ENCODE assay signal across 8 cellular contexts in genomic region chr9:124040186-124040920, GRCh38. TPM values are rescaled to one million over a fixed set of nuclear protein-coding genes. Genes with fewer than 3 reads are reported as not detected.
DNase-seq lines count a peak whose midpoint lies in the region; ATAC-seq and TF ChIP-seq lines count a peak whose summit lies in the region.

No MANE protein-coding gene starts in this region.

- TF ChIP-seq CTCF in psoas muscle (IDR thresholded peaks at IDR 0.05), result no peak

- H3K9ac ChIP-seq in NT2/D1 (ENCODE audit: insufficient read length, low read depth), result peak overlapping the region; percentile 77

- H3K27ac ChIP-seq in psoas muscle, result no peak overlapping the region

- H3K4me1 ChIP-seq in NT2/D1 (ENCODE audit: insufficient read depth, insufficient read length) (peaks cover 17% of the 10 kb centered on the region), psoas muscle (peaks cover 2% of the 10 kb centered on the region)

- H3K36me3 ChIP-seq in NT2/D1 (ENCODE audit: insufficient read depth, insufficient read length, low read length) (no peaks in the 10 kb centered on the region), psoas muscle (ENCODE audit: insufficient read depth in 1 of 2, low read depth in 1 of 2) (no peaks in the 10 kb centered on the region)

- DNase-seq in GM03348 (ENCODE audit: low spot score) (peak; percentile 61), NT2/D1 (ENCODE audit: low read depth, low spot score) (no peak), fibroblast of peridontal ligament (ENCODE audit: extremely low read depth) (peak; percentile 46), psoas muscle (no peak), D341Med (ENCODE audit: low spot score) (no peak), LoVo (ENCODE audit: low spot score) (no peak), NAMALWA (ENCODE audit: low spot score) (no peak)

- ATAC-seq in psoas muscle, result peak in 2 of 4 donors; percentile 18 to 23
- ATAC-seq in GM19463 (IDR thresholded peaks at IDR 0.05; ENCODE audit: unreplicated experiment), result no peak

- peak overlapping the region; percentile 55 for H3K4me3 ChIP-seq in NT2/D1 (ENCODE audit: insufficient read length, low read depth)
- H3K4me3 ChIP-seq in psoas muscle, result peak overlapping the region; percentile 56

- intact Hi-C loops in psoas muscle (cut with DNase I), result loop anchor here (2.0 to 10.0 kb wide), 5 partner anchors 246 to 638 kb away; no protein-coding TSS in a partner anchor

- H3K27me3 ChIP-seq in NT2/D1 (ENCODE audit: insufficient read depth, insufficient read length), result peaks cover 24% of the 10 kb centered on the region
- H3K27me3 ChIP-seq in psoas muscle (ENCODE audit: insufficient read depth in 3 of 3, low read length in 2 of 3), result peaks cover 0 to 74% (median 8%) of the 10 kb centered on the region in 3 donors

- H3K9me3 ChIP-seq in NT2/D1 (ENCODE audit: insufficient read depth, low read length) (no peaks in the 10 kb centered on the region), psoas muscle (no peaks in the 10 kb centered on the region)

- WGBS in psoas muscle, 3 donors, result 37 to 44% (median 41%) methylated on average over 20 to 21 of the region's 21 CpGs

RNA-seq across cellular contexts. Expression of gene LHX2, which starts 28.8 kb away (rescaled TPM):
- not detected for total RNA-seq in psoas muscle
- not detected for polyA plus RNA-seq in psoas muscle

Comparison
In these comparisons a context has a peak if more than half of its experiments do, and no peak if none do; other contexts are left out.
1. DNase-seq: peak in GM03348 (single experiment) and fibroblast of peridontal ligament (single experiment); none in NT2/D1 (single experiment), psoas muscle (0 of 2), D341Med (single experiment), LoVo (single experiment) and NAMALWA (single experiment).